29 cellular contexts compared by ENCODE assay signal in genomic region chr17:15381707-15382106, GRCh38. TPM values are rescaled to one million over a fixed set of nuclear protein-coding genes. Genes with fewer than 3 reads are reported as not detected.
"Had no signal": no experiment of that assay in that cellular context is flagged by ENCODE, and none has a peak within 500 bp of the region (broad histone marks: within the 10 kb centered on the region; RNA-seq: fewer than 3 reads in every experiment).

No MANE protein-coding gene starts in this region.

- H3K9me3 ChIP-seq: body of pancreas, esophagus muscularis mucosa, heart right ventricle, left ventricle myocardium inferior, right lobe of liver, thoracic aorta, upper lobe of left lung, vagina had no signal

- H3K4me3 Mint-ChIP-seq: activated CD4-positive, alpha-beta T cell treated with anti-CD3 and anti-CD28 coated beads for 36 hours; activated T-cell treated with anti-CD3 and anti-CD28 coated beads, Interleukin-2, amount 50 U/mL, for 72 hours; nephron; stimulated activated effector memory CD8-positive, alpha-beta T cell treated with anti-CD3 and anti-CD28 coated beads, Interleukin-12 subunit alpha, Interleukin-12 subunit beta, amount 100 ng/mL, for 72 hours; stimulated activated naive CD8-positive, alpha-beta T cell treated with anti-CD3 and anti-CD28 coated beads, Interleukin-15, Interleukin-2, amounts not matched to agents 100 ng/mL and 50 ng/mL, for 24 hours; T-helper 2 cell treated with Interferon-gamma antibody and Interleukin-4, amounts not matched to agents 5 μg/mL and 100 μg/mL, for 36 hours had no signal

- H3K27ac Mint-ChIP-seq: activated CD4-positive, alpha-beta T cell treated with anti-CD3 and anti-CD28 coated beads for 36 hours; activated naive CD4-positive, alpha-beta T cell treated with anti-CD3 and anti-CD28 coated beads, Interleukin-2, amount 50 U/mL, for 72 hours; activated T-cell treated with anti-CD3 and anti-CD28 coated beads, Interleukin-2, amount 50 U/mL, for 72 hours; nephron; stimulated activated effector memory CD8-positive, alpha-beta T cell treated with anti-CD3 and anti-CD28 coated beads, Interleukin-12 subunit alpha, Interleukin-12 subunit beta, amount 100 ng/mL, for 72 hours; stimulated activated naive CD8-positive, alpha-beta T cell treated with anti-CD3 and anti-CD28 coated beads, Interleukin-15, Interleukin-2, amounts not matched to agents 100 ng/mL and 50 ng/mL, for 24 hours; T-helper 2 cell treated with Interferon-gamma antibody and Interleukin-4, amounts not matched to agents 5 μg/mL and 100 μg/mL, for 36 hours had no signal

- H3K36me3 Mint-ChIP-seq: activated naive CD4-positive, alpha-beta T cell treated with anti-CD3 and anti-CD28 coated beads, Interleukin-2, amount 50 U/mL, for 72 hours; stimulated activated effector memory CD8-positive, alpha-beta T cell treated with anti-CD3 and anti-CD28 coated beads, Interleukin-12 subunit alpha, Interleukin-12 subunit beta, amount 100 ng/mL, for 72 hours had no signal

- DNase-seq: activated CD4-positive, alpha-beta T cell treated with anti-CD3 and anti-CD28 coated beads for 36 hours; activated CD4-positive, CD25-positive, alpha-beta regulatory T cell; activated naive CD4-positive, alpha-beta T cell; activated T-cell treated with anti-CD3 and anti-CD28 coated beads for 4 hours; activated T-cell treated with anti-CD3 and anti-CD28 coated beads, Interleukin-2, amount 50 U/mL, for 72 hours; aorta; body of pancreas; cortex of kidney; foreskin melanocyte; heart right ventricle; left ventricle myocardium inferior; posterior cingulate gyrus; right lobe of liver; stimulated activated CD4-positive, alpha-beta T cell treated with anti-CD3 and anti-CD28 coated beads, Interleukin-4, amount 100 ng/mL, for 24 hours; upper lobe of left lung had no signal

- H3K9me3 Mint-ChIP-seq: activated naive CD4-positive, alpha-beta T cell treated with anti-CD3 and anti-CD28 coated beads, Interleukin-2, amount 50 U/mL, for 72 hours; stimulated activated effector memory CD8-positive, alpha-beta T cell treated with anti-CD3 and anti-CD28 coated beads, Interleukin-12 subunit alpha, Interleukin-12 subunit beta, amount 100 ng/mL, for 72 hours; stimulated activated naive CD8-positive, alpha-beta T cell treated with anti-CD3 and anti-CD28 coated beads, Interleukin-15, Interleukin-2, amounts not matched to agents 100 ng/mL and 50 ng/mL, for 24 hours; T-helper 2 cell treated with Interferon-gamma antibody and Interleukin-4, amounts not matched to agents 5 μg/mL and 100 μg/mL, for 36 hours had no signal

- H3K27me3 ChIP-seq: body of pancreas, esophagus muscularis mucosa, heart right ventricle, right lobe of liver, upper lobe of left lung, vagina had no signal

- H3K4me3 ChIP-seq: body of pancreas, esophagus muscularis mucosa, heart right ventricle, left ventricle myocardium inferior, lung, right lobe of liver, skin epidermis, thoracic aorta, upper lobe of left lung, vagina had no signal

- H3K36me3 ChIP-seq: esophagus muscularis mucosa, heart right ventricle, left ventricle myocardium inferior, right lobe of liver, thoracic aorta, upper lobe of left lung, vagina had no signal

- FAIRE-seq: endothelial cell of umbilical vein, islet of Langerhans had no signal

- H3K4me1 Mint-ChIP-seq: activated CD4-positive, alpha-beta T cell treated with anti-CD3 and anti-CD28 coated beads for 36 hours; stimulated activated effector memory CD8-positive, alpha-beta T cell treated with anti-CD3 and anti-CD28 coated beads, Interleukin-12 subunit alpha, Interleukin-12 subunit beta, amount 100 ng/mL, for 72 hours had no signal

- H3K27ac ChIP-seq: body of pancreas, esophagus muscularis mucosa, heart right ventricle, left ventricle myocardium inferior, right lobe of liver, skin epidermis, thoracic aorta, upper lobe of left lung, vagina had no signal

RNA-seq across cellular contexts. Expression of gene TEKT3, which starts 40.3 kb away (rescaled TPM):
- total RNA-seq: activated CD4-positive, alpha-beta T cell treated with anti-CD3 and anti-CD28 coated beads for 36 hours; activated naive CD4-positive, alpha-beta T cell treated with anti-CD3 and anti-CD28 coated beads, Interleukin-2, amount 50 U/mL, for 72 hours; body of pancreas; endothelial cell of umbilical vein; esophagus muscularis mucosa; glomerular endothelial cell; mesenteric fat pad; right lobe of liver; thoracic aorta; vagina had no signal
